In genomic region chr1:202069670-202070069, GRCh38 we compare ENCODE assay signal across 18 cellular contexts. TPM values are rescaled to one million over a fixed set of nuclear protein-coding genes. Genes with fewer than 3 reads are reported as not detected.
DNase-seq lines count a peak whose midpoint lies in the region; ATAC-seq and TF ChIP-seq lines count a peak whose summit lies in the region.
"Had no signal": no experiment of that assay in that cellular context is flagged by ENCODE, and none has a peak within 500 bp of the region (broad histone marks: within the 10 kb centered on the region; RNA-seq: fewer than 3 reads in every experiment).

No MANE protein-coding gene starts in this region.

- no peak overlapping the region for H3K27ac ChIP-seq in substantia nigra (ENCODE audit: low read depth, low read length, poor library complexity, severe bottlenecking)
- H3K27ac ChIP-seq: psoas muscle, uterus had no signal

- ATAC-seq in left lobe of liver (no peak), omental fat pad (ENCODE audit: low FRiP score) (no peak)
- ATAC-seq: left ventricle myocardium superior; psoas muscle; stimulated activated naive CD8-positive, alpha-beta T cell treated with anti-CD3 and anti-CD28 coated beads, Interleukin-15, amount 100 ng/mL, for 72 hours; T-cell had no signal

- no peak for TF ChIP-seq CTCF in omental fat pad (IDR thresholded peaks at IDR 0.05)

- DNase-seq in DMS 273 (lab: John Stamatoyannopoulos, UW; ENCODE audit: unreplicated experiment) (peak; percentile 57), NCI-H1417 (lab: John Stamatoyannopoulos, UW) (peak; percentile 66 to 94 (median 88)), NCI-H510A treated with DMSO at 0.1 percent for 48 hours (lab: John Stamatoyannopoulos, UW) (peak; percentile 94), epidermal melanocyte (ENCODE audit: insufficient read length, low spot score) (peak; percentile 4), A172 (ENCODE audit: low spot score) (no peak), left lobe of liver (ENCODE audit: low spot score) (no peak), substantia nigra (lab: John Stamatoyannopoulos, UW) (no peak), omental fat pad (ENCODE audit: low spot score) (no peak)
- DNase-seq: activated B cell treated with CpG ODN at 0.5 μM for 24 hours; activated effector memory CD4-positive, alpha-beta T cell treated with Interleukin-2 at 50 U/mL for 16 hours; amniotic stem cell; left ventricle myocardium superior; NCI-H2227 treated with DMSO at 0.1 percent for 48 hours; psoas muscle; stimulated activated naive CD8-positive, alpha-beta T cell treated with anti-CD3 and anti-CD28 coated beads, Interleukin-15, amount 100 ng/mL, for 72 hours; T-cell; uterus had no signal

RNA-seq across cellular contexts. Expression of gene GPR37L1, which starts 53.0 kb away (rescaled TPM):
- 0.03 and 0.60 TPM in 2 replicates for total RNA-seq in A172 (2014; rRNA removed; shearing (Covaris generic))
- total RNA-seq in left lobe of liver (not detected), omental fat pad (under 1 TPM in 1 of 4 donors, not detected in 3; 0.16 TPM)
- total RNA-seq: activated B cell treated with CpG ODN at 0.5 μM for 24 hours, endothelial cell of umbilical vein, psoas muscle, T-cell had no signal

RNA-seq across cellular contexts. Expression of gene ELF3, which starts 59.3 kb away (rescaled TPM):
- total RNA-seq in A172 (2014; rRNA removed; shearing (Covaris generic)): 8.9 and 39.4 TPM in 2 replicates
- total RNA-seq in left lobe of liver: 16.2 TPM
- total RNA-seq in omental fat pad: 10 to 100 TPM in 1 of 4 donors, 1 to 10 TPM in 1, under 1 TPM in 2; 0.47 to 23.0 (median 1.8) TPM

Comparison
In these comparisons a context has a peak if more than half of its experiments do, and no peak if none do; other contexts are left out.
1. DNase-seq: peak in DMS 273 (single experiment), NCI-H1417 (3 of 3), NCI-H510A treated with DMSO at 0.1 percent for 48 hours (single experiment) and epidermal melanocyte (single experiment); none in A172 (single experiment), left lobe of liver (single experiment), substantia nigra (0 of 49) and omental fat pad (single experiment).